10 cellular contexts compared by ENCODE assay signal in genomic region chr12:89461190-89461589, GRCh38.
DNase-seq lines count a peak whose midpoint lies in the region; ATAC-seq, FAIRE-seq and TF ChIP-seq lines count a peak whose summit lies in the region.
"Had no signal": no experiment of that assay in that cellular context is flagged by ENCODE, and none has a peak within 500 bp of the region (broad histone marks: within the 10 kb centered on the region; RNA-seq: fewer than 3 reads in every experiment).

No MANE protein-coding gene starts in this region.

- H3K9me3 ChIP-seq in T-helper 17 cell (ENCODE audit: control insufficient read depth, low read length, poor library complexity, severe bottlenecking), result no peaks in the 10 kb centered on the region
- no peaks in the 10 kb centered on the region for H3K9me3 ChIP-seq in heart right ventricle
- no peaks in the 10 kb centered on the region for H3K9me3 ChIP-seq in sigmoid colon
- H3K9me3 ChIP-seq in thyroid gland, result no peaks in the 10 kb centered on the region

- TF ChIP-seq CTCF in heart right ventricle (IDR thresholded peaks at IDR 0.05) (no peak), sigmoid colon (IDR thresholded peaks at IDR 0.05) (no peak), GM10266 (IDR thresholded peaks at IDR 0.05; ENCODE audit: control insufficient read depth, insufficient read depth, low read depth, missing control alignments) (no peak), thyroid gland (IDR thresholded peaks at IDR 0.05) (no peak)

- no peak for FAIRE-seq in GM12892 (lab: Jason Lieb, UNC)

- H3K27me3 ChIP-seq in heart right ventricle (no peaks in the 10 kb centered on the region), sigmoid colon (no peaks in the 10 kb centered on the region), thyroid gland (no peaks in the 10 kb centered on the region)

- H3K27ac ChIP-seq in heart right ventricle (peak overlapping the region in 9 of 10 donors; percentile 5 to 66 (median 41)), sigmoid colon (peak overlapping the region; percentile 20 to 60 (median 48)), thyroid gland (peak overlapping the region in 1 of 3 donors; percentile 30)
- H3K27ac ChIP-seq: RWPE1 had no signal

- no peaks in the 10 kb centered on the region for H3K36me3 Mint-ChIP-seq in T-helper 17 cell (ENCODE audit: low read depth)

- H3K27ac Mint-ChIP-seq in T-helper 17 cell, result no peak overlapping the region

- WGBS in heart right ventricle, 2 donors, result 43 to 67% methylated on average over 4 of the region's 4 CpGs
- 76 to 81% methylated on average over 4 of the region's 4 CpGs for WGBS in sigmoid colon, 2 donors
- 70 to 76% methylated on average over 4 of the region's 4 CpGs for WGBS in thyroid gland, 2 donors

- intact Hi-C loops in heart right ventricle (cut with DNase I), result loop anchor here (1.0 to 5.0 kb wide), 8 partner anchors 409 to 444 kb away; no protein-coding TSS in a partner anchor
- intact Hi-C loops in sigmoid colon (cut with DNase I), result loop anchor here (1.0 to 5.0 kb wide), 2 partner anchors 66 to 410 kb away; partner anchors contain the start of gene POC1B
- intact Hi-C loops in thyroid gland (cut with DNase I), result loop anchor here (5.0 kb wide), 1 partner anchor 409 kb away; no protein-coding TSS in a partner anchor

- peak overlapping the region in 6 of 10 donors; percentile 8 to 34 (median 15) for H3K4me3 ChIP-seq in heart right ventricle
- peak overlapping the region in 2 of 4 donors; percentile 6 to 25 for H3K4me3 ChIP-seq in sigmoid colon
- no peak overlapping the region for H3K4me3 ChIP-seq in thyroid gland (replicated peaks in 1 of 3)
- H3K4me3 ChIP-seq: lung had no signal

- H3K4me3 Mint-ChIP-seq in T-helper 17 cell, result peak overlapping the region; percentile 63

- H3K36me3 ChIP-seq in heart right ventricle, result peaks cover 0 to 6% (median 0%) of the 10 kb centered on the region in 9 donors
- no peaks in the 10 kb centered on the region for H3K36me3 ChIP-seq in sigmoid colon
- H3K36me3 ChIP-seq in thyroid gland, result no peaks in the 10 kb centered on the region

- ATAC-seq in GM19452 (IDR thresholded peaks at IDR 0.05; ENCODE audit: unreplicated experiment), result peak; percentile 17
- ATAC-seq in T-helper 17 cell, result no peak
- ATAC-seq in heart right ventricle, result peak in 7 of 8 donors; percentile 42 to 75 (median 59)

- no peak for TF ChIP-seq EP300 in sigmoid colon (IDR thresholded peaks at IDR 0.05)

- H3K4me1 ChIP-seq in heart right ventricle (peaks cover 0 to 19% (median 11%) of the 10 kb centered on the region in 9 donors), sigmoid colon (peaks cover 0 to 16% (median 11%) of the 10 kb centered on the region in 4 donors), thyroid gland (no peaks in the 10 kb centered on the region)

- H3K4me1 Mint-ChIP-seq in T-helper 17 cell, result peaks cover 14% of the 10 kb centered on the region

- H3K27me3 Mint-ChIP-seq in T-helper 17 cell, result no peaks in the 10 kb centered on the region

- TF ChIP-seq POLR2A in sigmoid colon (IDR thresholded peaks at IDR 0.05) (no peak), GM12892 (IDR thresholded peaks at IDR 0.05; ENCODE audit: low read depth, low read length) (no peak), thyroid gland (IDR thresholded peaks at IDR 0.05) (no peak)

- DNase-seq in T-helper 17 cell, result no peak
- no peak for DNase-seq in heart right ventricle
- no peak for DNase-seq in sigmoid colon
- no peak for DNase-seq in GM10266 (ENCODE audit: extremely low spot score)
- DNase-seq in SW 1271 (lab: John Stamatoyannopoulos, UW), result no peak
- no peak for DNase-seq in GM12892 (ENCODE audit: insufficient read length)
- DNase-seq in thyroid gland, result no peak

Comparison
In these comparisons a context has a peak if more than half of its experiments do, and no peak if none do; other contexts are left out.
1. H3K4me3 ChIP-seq: peak in heart right ventricle (6 of 10); none in thyroid gland (0 of 3).